In genomic region chr2:96174251-96175144, GRCh38 we compare ENCODE assay signal across 1 cellular context.
TF ChIP-seq lines count a peak whose summit lies in the region.

No MANE protein-coding gene starts in this region.

TF ChIP-seq in neural cell, 6 proteins besides CTCF, POLR2A, EP300 and RAD21:
- TF ChIP-seq MXI1 (conservative IDR thresholded peaks at IDR 0.05; ENCODE audit: poor library complexity, severe bottlenecking) (no peak), SMC3 (conservative IDR thresholded peaks at IDR 0.05; ENCODE audit: poor library complexity) (peak; percentile 92), TAF1 (IDR thresholded peaks at IDR 0.05; ENCODE audit: low read depth) (no peak)
TF ChIP-seq in neural cell: peak in this region for 1.
